In genomic region chr14:67666733-67667132, GRCh38 we compare ENCODE assay signal across 13 cellular contexts. TPM values are rescaled to one million over a fixed set of nuclear protein-coding genes. Genes with fewer than 3 reads are reported as not detected.
DNase-seq lines count a peak whose midpoint lies in the region; ATAC-seq and TF ChIP-seq lines count a peak whose summit lies in the region.
"Had no signal": no experiment of that assay in that cellular context is flagged by ENCODE, and none has a peak within 500 bp of the region (broad histone marks: within the 10 kb centered on the region; RNA-seq: fewer than 3 reads in every experiment).

No MANE protein-coding gene starts in this region.

- no peak overlapping the region for H3K4me3 Mint-ChIP-seq in GM23338
- H3K4me3 Mint-ChIP-seq: neural progenitor cell had no signal

- H3K4me2 ChIP-seq in SK-N-SH (no peak overlapping the region), GM23338 (no peak overlapping the region)
- H3K4me2 ChIP-seq: A549, neural progenitor cell had no signal

- no peak overlapping the region for H3K9ac ChIP-seq in SK-N-SH
- peak overlapping the region; percentile 45 for H3K9ac ChIP-seq in adipocyte (ENCODE audit: low read length)
- H3K9ac ChIP-seq: neural progenitor cell had no signal

- no peak overlapping the region for H3K27ac Mint-ChIP-seq in GM23338
- H3K27ac Mint-ChIP-seq: neural progenitor cell had no signal

- no peaks in the 10 kb centered on the region for H3K9me2 ChIP-seq in SK-N-SH
- H3K9me2 ChIP-seq in GM23338 (ENCODE audit: insufficient read depth): no peaks in the 10 kb centered on the region

- TF ChIP-seq CTCF in SK-N-SH (IDR thresholded peaks at IDR 0.05) (no peak), GM23338 (conservative IDR thresholded peaks at IDR 0.05; ENCODE audit: low read depth in 2 of 2) (no peak), neutrophil (IDR thresholded peaks at IDR 0.05) (no peak), spleen (IDR thresholded peaks at IDR 0.05 in 8 of 11, conservative IDR thresholded peaks at IDR 0.05 in 3 of 11) (no peak)

- no peak for TF ChIP-seq RAD21 in SK-N-SH (IDR thresholded peaks at IDR 0.05; ENCODE audit: low read length)

- peaks cover 98% of the 10 kb centered on the region for H3K79me2 ChIP-seq in SK-N-SH (ENCODE audit: insufficient read depth)
- peaks cover 86% of the 10 kb centered on the region for H3K79me2 ChIP-seq in GM23338 (replicated peaks; ENCODE audit: insufficient read depth)

- DNase-seq in SK-N-SH (no peak), GM23338 (ENCODE audit: low spot score) (no peak), adipocyte (ENCODE audit: low read depth) (no peak), HuH-7 (ENCODE audit: low spot score) (no peak), spleen (no peak)
- DNase-seq in stimulated activated naive CD4-positive, alpha-beta T cell (lab: John Stamatoyannopoulos, UW): no peak
- DNase-seq: NCI-H187 had no signal

- peaks cover 6% of the 10 kb centered on the region; the same call in 2 of the 3 replicates for H3K4me1 Mint-ChIP-seq in GM23338

- H3K9me3 ChIP-seq in SK-N-SH (no peaks in the 10 kb centered on the region), adipocyte (ENCODE audit: control insufficient read depth, low read length) (no peaks in the 10 kb centered on the region), neutrophil (no peaks in the 10 kb centered on the region), spleen (no peaks in the 10 kb centered on the region)
- H3K9me3 ChIP-seq: A549, testis had no signal

- H2AFZ ChIP-seq in SK-N-SH (ENCODE audit: low read depth) (no peak overlapping the region), GM23338 (no peak overlapping the region)
- H2AFZ ChIP-seq: neural progenitor cell had no signal

- peaks cover 2% of the 10 kb centered on the region for H3K27me3 Mint-ChIP-seq in GM23338 (ENCODE audit: insufficient read depth, low read depth, poor library complexity)

- H3K4me3 ChIP-seq in SK-N-SH (ENCODE audit: low read depth in 2 of 2, low read length in 1 of 2): no peak overlapping the region
- H3K4me3 ChIP-seq in GM23338: no peak overlapping the region
- no peak overlapping the region for H3K4me3 ChIP-seq in adipocyte (ENCODE audit: low read length)
- H3K4me3 ChIP-seq in neutrophil (ENCODE audit: low read depth in 1 of 2, low read length in 1 of 2): no peak overlapping the region
- H3K4me3 ChIP-seq in spleen: no peak overlapping the region
- H3K4me3 ChIP-seq: A549, neural progenitor cell, skin epidermis, testis had no signal

- TF ChIP-seq EP300 in SK-N-SH (IDR thresholded peaks at IDR 0.05; ENCODE audit: borderline replicate concordance in 1 of 2, low read depth in 1 of 2, low read length in 1 of 2): no peak

- H3K27me3 ChIP-seq in SK-N-SH (ENCODE audit: insufficient read depth) (no peaks in the 10 kb centered on the region), GM23338 (ENCODE audit: insufficient read depth) (no peaks in the 10 kb centered on the region), adipocyte (replicated peaks; ENCODE audit: control insufficient read depth, insufficient read depth, low read length) (no peaks in the 10 kb centered on the region), neutrophil (no peaks in the 10 kb centered on the region), spleen (replicated peaks in 1 of 7) (no peaks in the 10 kb centered on the region)
- H3K27me3 ChIP-seq: neural progenitor cell, testis had no signal

- intact Hi-C loops in spleen (cut with DNase I; ENCODE audit: low total_unique reads): loop anchor here (5.0 to 10.0 kb wide), 3 partner anchors 49 to 239 kb away; partner anchors contain the start of gene ARG2

- H3F3A ChIP-seq in SK-N-SH (replicated peaks; ENCODE audit: insufficient read depth): peaks cover 4% of the 10 kb centered on the region
- no peaks in the 10 kb centered on the region for H3F3A ChIP-seq in GM23338 (replicated peaks; ENCODE audit: low read depth)

- H3K4me1 ChIP-seq in SK-N-SH (ENCODE audit: control insufficient read depth in 1 of 2, insufficient read depth in 2 of 2, low read depth in 1 of 2, low read length in 1 of 2): 0 out of 4 replicates have a peak, but pooled peaks cover 0 to 3% of the 10 kb centered on the region in 2 experiments
- peaks cover 5% of the 10 kb centered on the region for H3K4me1 ChIP-seq in GM23338 (ENCODE audit: insufficient read depth)
- peaks cover 24% of the 10 kb centered on the region for H3K4me1 ChIP-seq in adipocyte (ENCODE audit: control insufficient read depth, insufficient read depth, low read length)
- H3K4me1 ChIP-seq in neutrophil (ENCODE audit: control insufficient read depth in 1 of 2, insufficient read depth in 1 of 2, low read depth in 1 of 2, low read length in 1 of 2): peaks cover 0 to 16% of the 10 kb centered on the region in 2 experiments
- H3K4me1 ChIP-seq in spleen: peaks cover 4 to 91% (median 52%) of the 10 kb centered on the region in 6 donors
- H3K4me1 ChIP-seq: A549, neural progenitor cell, testis had no signal

- H3K9me3 Mint-ChIP-seq in GM23338: no peaks in the 10 kb centered on the region
- H3K9me3 Mint-ChIP-seq: neural progenitor cell had no signal

- POLR2A ChIA-PET in SK-N-SH (lab: Yijun Ruan, JAX): no interaction called here

- ATAC-seq in SK-N-SH treated with all-trans-retinoic acid at 6 μM for 48 hours (peak; percentile 33), GM23338 (peak; percentile 34)

- H3K36me3 ChIP-seq in SK-N-SH (replicated peaks in 1 of 2; ENCODE audit: control insufficient read depth in 1 of 2, insufficient read depth in 2 of 2, low read length in 1 of 2) (peaks cover 0 to 3% of the 10 kb centered on the region in 2 experiments), GM23338 (ENCODE audit: insufficient read depth) (no peaks in the 10 kb centered on the region), adipocyte (ENCODE audit: control insufficient read depth, insufficient read depth, low read length, severe bottlenecking) (peaks cover 6% of the 10 kb centered on the region), neutrophil (no peaks in the 10 kb centered on the region), spleen (peaks cover 0 to 10% (median 4%) of the 10 kb centered on the region in 6 donors)
- H3K36me3 ChIP-seq: neural progenitor cell had no signal

- CTCF ChIA-PET in SK-N-SH (lab: Yijun Ruan, JAX): interaction anchor here (0.6 to 5.6 kb wide), 25 partner anchors 9 to 249 kb away, joined by 3 to 54 read pairs (median 5); partner anchors contain the start of genes ARG2 and PIGH

- H3K27ac ChIP-seq in SK-N-SH (ENCODE audit: low read depth in 2 of 2, low read length in 1 of 2): no peak overlapping the region
- H3K27ac ChIP-seq in GM23338 (ENCODE audit: low read depth): no peak overlapping the region
- H3K27ac ChIP-seq in neutrophil: peak overlapping the region; percentile 46
- H3K27ac ChIP-seq in spleen: peak overlapping the region in 2 of 8 donors; percentile 26 to 50
- H3K27ac ChIP-seq: A549, neural progenitor cell, testis had no signal

- H4K20me1 ChIP-seq in SK-N-SH (ENCODE audit: insufficient read depth): peaks cover 90% of the 10 kb centered on the region
- H4K20me1 ChIP-seq in GM23338 (replicated peaks; ENCODE audit: insufficient read depth): peaks cover 19% of the 10 kb centered on the region; the same call in 1 of the 2 replicates

- no peak for TF ChIP-seq POLR2A in spleen (IDR thresholded peaks at IDR 0.05)

- peaks cover 3% of the 10 kb centered on the region; the same call in 1 of the 3 replicates for H3K36me3 Mint-ChIP-seq in GM23338 (ENCODE audit: low read depth)

TF ChIP-seq in SK-N-SH treated with all-trans-retinoic acid at 6 μM for 48 hours, 23 proteins besides CTCF, POLR2A, EP300 and RAD21 (continues in another document):
- TF ChIP-seq ZFP3 (CRISPR knock-in tag; IDR thresholded peaks at IDR 0.05) (no peak), TCF4 (CRISPR knock-in tag; IDR thresholded peaks at IDR 0.05; ENCODE audit: borderline replicate concordance) (no peak), ISL1 (CRISPR knock-in tag; IDR thresholded peaks at IDR 0.05) (no peak), SNAI2 (CRISPR knock-in tag; IDR thresholded peaks at IDR 0.05) (no peak)

TF ChIP-seq in SK-N-SH, 30 proteins besides CTCF, POLR2A, EP300 and RAD21 (continues in another document):
- TF ChIP-seq MEF2A (IDR thresholded peaks at IDR 0.05; ENCODE audit: borderline replicate concordance, low read depth): no peak
- TF ChIP-seq TAF1 (IDR thresholded peaks at IDR 0.05; ENCODE audit: borderline replicate concordance, low read depth, low read length): no peak

TF ChIP-seq in GM23338, 12 proteins besides CTCF, POLR2A, EP300 and RAD21 (continues in another document):
- no peak for TF ChIP-seq ZNF114 (CRISPR knock-in tag; IDR thresholded peaks at IDR 0.05)

RNA-seq across cellular contexts. Expression of gene VTI1B, which starts 7.7 kb away (rescaled TPM):
- polyA plus RNA-seq in SK-N-SH (2012; rRNA removed): 59.2 and 71.8 TPM in 2 replicates
- 83.3 and 105 TPM in 2 replicates for polyA plus RNA-seq in SK-N-SH (2012; cell fraction: cytosol; rRNA removed)
- 21.3 and 29.2 TPM in 2 replicates for polyA plus RNA-seq in SK-N-SH (2012; cell fraction: nucleus; rRNA removed)
- total RNA-seq in GM23338 (2014; rRNA removed; shearing (Covaris generic)): 44.5 and 44.7 TPM in 2 replicates
- polyA plus RNA-seq in GM23338 (2016; fragmentation: Nextera tagmentation; extraction: Ambion mirVana): 90.2 and 96.1 TPM in 2 replicates
- total RNA-seq in spleen: 10 to 100 TPM; 61.5 to 84.1 (median 67.3) TPM
- polyA plus RNA-seq in spleen: 10 to 100 TPM; 42.1 to 58.9 (median 56.6) TPM

RNA-seq across cellular contexts. Expression of gene RDH11, which starts 28.8 kb away (rescaled TPM):
- polyA plus RNA-seq in SK-N-SH (2012; rRNA removed) (44.7 and 65.8 TPM in 2 replicates), GM23338 (2016; fragmentation: Nextera tagmentation; extraction: Ambion mirVana) (83.5 and 95.2 TPM in 2 replicates), spleen (10 to 100 TPM; 18.0 to 20.9 (median 18.7) TPM)
- polyA plus RNA-seq in SK-N-SH (2012; cell fraction: cytosol; rRNA removed): 46.2 and 50.9 TPM in 2 replicates
- 84.6 and 101 TPM in 2 replicates for polyA plus RNA-seq in SK-N-SH (2012; cell fraction: nucleus; rRNA removed)
- total RNA-seq in GM23338 (2014; rRNA removed; shearing (Covaris generic)): 139 and 142 TPM in 2 replicates
- total RNA-seq in spleen: 10 to 100 TPM; 29.6 to 49.9 (median 35.5) TPM

RNA-seq across cellular contexts. Expression of gene RDH12, which starts 35.0 kb away (rescaled TPM):
- polyA plus RNA-seq in SK-N-SH (2012; rRNA removed) (not detected in 2 replicates), GM23338 (2016; fragmentation: Nextera tagmentation; extraction: Ambion mirVana) (1.6 and 1.7 TPM in 2 replicates), spleen (under 1 TPM in 2 of 3 donors, not detected in 1; 0.08 to 0.10 TPM)
- not detected in 2 replicates for polyA plus RNA-seq in SK-N-SH (2012; cell fraction: cytosol; rRNA removed)
- 0.04 TPM in 1 of 2 replicates, not detected in the other for polyA plus RNA-seq in SK-N-SH (2012; cell fraction: nucleus; rRNA removed)
- total RNA-seq in GM23338 (2014; rRNA removed; shearing (Covaris generic)): 0.28 and 0.54 TPM in 2 replicates
- not detected for total RNA-seq in spleen

RNA-seq across cellular contexts. Expression of gene ARG2, which starts 47.0 kb away (rescaled TPM):
- 2.6 TPM in 2 replicates for polyA plus RNA-seq in SK-N-SH (2012; rRNA removed)
- 2.7 TPM in 2 replicates for polyA plus RNA-seq in SK-N-SH (2012; cell fraction: cytosol; rRNA removed)
- 0.87 and 1.9 TPM in 2 replicates for polyA plus RNA-seq in SK-N-SH (2012; cell fraction: nucleus; rRNA removed)
- 67.2 and 69.4 TPM in 2 replicates for total RNA-seq in GM23338 (2014; rRNA removed; shearing (Covaris generic))
- 38.6 and 42.7 TPM in 2 replicates for polyA plus RNA-seq in GM23338 (2016; fragmentation: Nextera tagmentation; extraction: Ambion mirVana)
- 1 to 10 TPM in 6 of 7 donors, under 1 TPM in 1; 0.80 to 4.7 (median 1.8) TPM for total RNA-seq in spleen
- polyA plus RNA-seq in spleen: 1 to 10 TPM in 1 of 3 donors, under 1 TPM in 2; 0.64 to 1.0 (median 0.82) TPM
